In the genomic region with DNA sequence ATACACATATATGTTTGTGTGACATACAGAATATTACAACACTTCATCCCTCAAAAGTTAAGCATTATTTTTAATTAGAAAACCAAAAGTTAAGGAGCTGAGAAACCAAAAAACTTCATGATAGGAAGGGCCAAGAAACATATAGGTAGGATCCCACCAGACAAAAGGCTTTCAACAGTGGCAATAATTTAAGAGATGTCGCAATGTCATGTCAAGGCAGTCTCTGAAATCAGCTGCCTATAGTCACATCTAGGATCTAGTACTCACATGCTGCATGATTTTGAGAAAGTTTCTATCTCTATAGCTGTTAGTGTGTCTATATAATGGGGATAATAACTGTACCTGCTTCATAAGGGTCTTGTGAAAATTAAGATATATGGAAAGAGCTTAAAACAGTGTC, we compare ENCODE assay signal across 1 cellular context.
TF ChIP-seq lines count a peak whose summit lies in the region.

No MANE protein-coding gene starts in this region.

TF ChIP-seq in A549, 52 proteins besides CTCF, POLR2A, EP300 and RAD21 (continued from another document):
- TF ChIP-seq ATOH8 (CRISPR knock-in tag; IDR thresholded peaks at IDR 0.05; ENCODE audit: low read depth) (no peak), CBX2 (IDR thresholded peaks at IDR 0.05; ENCODE audit: borderline replicate concordance, low read depth) (no peak), CEBPB (IDR thresholded peaks at IDR 0.05) (peak; percentile 47 to 52; a peak in 3 of 4 replicates), EHF (CRISPR knock-in tag; IDR thresholded peaks at IDR 0.05) (no peak), RCOR1 (IDR thresholded peaks at IDR 0.05; ENCODE audit: low read depth, low read length) (no peak)
- TF ChIP-seq, protein P1, sequence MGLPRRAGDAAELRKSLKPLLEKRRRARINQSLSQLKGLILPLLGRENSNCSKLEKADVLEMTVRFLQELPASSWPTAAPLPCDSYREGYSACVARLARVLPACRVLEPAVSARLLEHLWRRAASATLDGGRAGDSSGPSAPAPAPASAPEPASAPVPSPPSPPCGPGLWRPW (IDR thresholded peaks at IDR 0.05): no peak
